Comparison of ENCODE assay signal across 19 cellular contexts in genomic region chr6:142339969-142340368, GRCh38.
"Had no signal": no experiment of that assay in that cellular context is flagged by ENCODE, and none has a peak within 500 bp of the region (broad histone marks: within the 10 kb centered on the region; RNA-seq: fewer than 3 reads in every experiment).

No MANE protein-coding gene starts in this region.

- H3K27me3 Mint-ChIP-seq: type B pancreatic cell had no signal

- H3K9me3 Mint-ChIP-seq: naive thymus-derived CD8-positive, alpha-beta T cell; stimulated activated effector memory CD8-positive, alpha-beta T cell treated with anti-CD3 and anti-CD28 coated beads, Interleukin-12 subunit alpha, Interleukin-12 subunit beta, amount 100 ng/mL, for 72 hours; type B pancreatic cell had no signal

- H3K36me3 ChIP-seq: heart left ventricle, neutrophil, right atrium auricular region, suprapubic skin, thyroid gland had no signal

- H3K4me3 Mint-ChIP-seq: naive thymus-derived CD8-positive, alpha-beta T cell; stimulated activated effector memory CD8-positive, alpha-beta T cell treated with anti-CD3 and anti-CD28 coated beads, Interleukin-12 subunit alpha, Interleukin-12 subunit beta, amount 100 ng/mL, for 72 hours; type B pancreatic cell had no signal

- H3K27me3 ChIP-seq: heart left ventricle, neutrophil, right atrium auricular region, suprapubic skin, thyroid gland had no signal

- DNase-seq: effector memory CD4-positive, alpha-beta T cell; heart left ventricle; hippocampal formation; left colon; left ventricle myocardium superior; mesendoderm; naive thymus-derived CD8-positive, alpha-beta T cell; posterior cingulate gyrus; stimulated activated CD4-positive, alpha-beta T cell treated with anti-CD3 and anti-CD28 coated beads, Interleukin-4, amount 100 ng/mL, for 1 hour; stimulated activated CD8-positive, alpha-beta memory T cell treated with anti-CD3 and anti-CD28 coated beads, Interleukin-4, amount 100 ng/mL, for 48 hours; stimulated activated naive CD8-positive, alpha-beta T cell treated with anti-CD3 and anti-CD28 coated beads, Interleukin-15, Interleukin-2, amounts not matched to agents 100 U/mL and 50 U/mL, for 24 hours; thyroid gland had no signal

- H3K27ac Mint-ChIP-seq: naive thymus-derived CD8-positive, alpha-beta T cell; stimulated activated effector memory CD8-positive, alpha-beta T cell treated with anti-CD3 and anti-CD28 coated beads, Interleukin-12 subunit alpha, Interleukin-12 subunit beta, amount 100 ng/mL, for 72 hours; type B pancreatic cell had no signal

- H3K4me1 ChIP-seq: heart left ventricle, right atrium auricular region, suprapubic skin, thyroid gland had no signal

- H3K4me1 Mint-ChIP-seq: naive thymus-derived CD8-positive, alpha-beta T cell; stimulated activated effector memory CD8-positive, alpha-beta T cell treated with anti-CD3 and anti-CD28 coated beads, Interleukin-12 subunit alpha, Interleukin-12 subunit beta, amount 100 ng/mL, for 72 hours had no signal

- H3K4me3 ChIP-seq: heart left ventricle, right atrium auricular region, smooth muscle cell, suprapubic skin, thyroid gland had no signal

- H3K36me3 Mint-ChIP-seq: naive thymus-derived CD8-positive, alpha-beta T cell; stimulated activated effector memory CD8-positive, alpha-beta T cell treated with anti-CD3 and anti-CD28 coated beads, Interleukin-12 subunit alpha, Interleukin-12 subunit beta, amount 100 ng/mL, for 72 hours; type B pancreatic cell had no signal

- ATAC-seq: esophagus mucosa; heart left ventricle; left colon; left ventricle myocardium superior; naive thymus-derived CD8-positive, alpha-beta T cell; stimulated activated effector memory CD8-positive, alpha-beta T cell treated with anti-CD3 and anti-CD28 coated beads, Interleukin-12 subunit alpha, Interleukin-12 subunit beta, amount 100 ng/mL, for 72 hours; stimulated activated naive CD8-positive, alpha-beta T cell treated with anti-CD3 and anti-CD28 coated beads, Interleukin-15, Interleukin-2, amounts not matched to agents 100 U/mL and 50 U/mL, for 24 hours had no signal

- H3K9me3 ChIP-seq: heart left ventricle, neutrophil, right atrium auricular region, suprapubic skin, thyroid gland had no signal

- H3K27ac ChIP-seq: heart left ventricle, neutrophil, right atrium auricular region, suprapubic skin, thyroid gland had no signal
